In the genomic region with DNA sequence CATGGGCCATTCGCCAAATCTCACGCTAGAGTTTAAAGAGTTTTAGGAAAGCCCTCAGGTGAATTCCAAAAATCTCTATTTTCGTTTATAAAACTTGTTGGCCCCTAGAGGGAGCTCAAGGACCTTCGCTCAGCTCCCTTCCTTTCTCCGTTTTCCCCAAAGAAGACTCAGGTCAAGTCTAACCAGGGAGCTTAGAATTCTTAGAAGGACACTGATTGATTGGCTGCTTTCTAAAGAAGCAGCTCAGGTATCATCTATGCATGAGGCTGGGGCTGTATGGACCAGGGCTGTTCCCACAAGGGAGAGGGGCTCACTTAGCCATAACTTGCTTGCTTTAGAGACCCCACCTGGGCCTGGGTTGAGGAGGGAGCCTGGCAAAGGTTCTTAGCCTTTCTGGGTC, we compare ENCODE assay signal across 9 cellular contexts. TPM values are rescaled to one million over a fixed set of nuclear protein-coding genes. Genes with fewer than 3 reads are reported as not detected.
DNase-seq lines count a peak whose midpoint lies in the region; ATAC-seq, FAIRE-seq and TF ChIP-seq lines count a peak whose summit lies in the region.
"Had no signal": no experiment of that assay in that cellular context is flagged by ENCODE, and none has a peak within 500 bp of the region (broad histone marks: within the 10 kb centered on the region; RNA-seq: fewer than 3 reads in every experiment).

No MANE protein-coding gene starts in this region.

- peaks cover 3% of the 10 kb centered on the region for H3K79me2 ChIP-seq in astrocyte (ENCODE audit: insufficient read depth, low read length)

- no peak overlapping the region for H3K4me3 Mint-ChIP-seq in astrocyte (ENCODE audit: unreplicated experiment)
- H3K4me3 Mint-ChIP-seq: activated naive CD8-positive, alpha-beta T cell treated with anti-CD3 and anti-CD28 coated beads, Interleukin-2, amount 10 ng/mL, durations not matched to agents 7 days and 5 days had no signal

- TF ChIP-seq CTCF in astrocyte (IDR thresholded peaks at IDR 0.05; ENCODE audit: insufficient read depth, low read depth, low read length) (peak; percentile 63), suprapubic skin (IDR thresholded peaks at IDR 0.05) (peak; percentile 29 to 50), lower leg skin (IDR thresholded peaks at IDR 0.05) (no peak)

- no peak overlapping the region for H3K4me3 ChIP-seq in astrocyte (ENCODE audit: insufficient read depth, low read depth, low read length)
- H3K4me3 ChIP-seq in suprapubic skin, result no peak overlapping the region
- no peak overlapping the region for H3K4me3 ChIP-seq in lower leg skin (ENCODE audit: low read depth, poor library complexity, severe bottlenecking)

- intact Hi-C loops in lower leg skin (cut with DNase I; ENCODE audit: low total_unique reads), result loop anchor here (5.0 kb wide), 1 partner anchor 208 kb away; no protein-coding TSS in a partner anchor

- no peak overlapping the region for H2AFZ ChIP-seq in astrocyte (ENCODE audit: low read depth, low read length)

- WGBS in suprapubic skin, result 20% methylated on average over 5 of the region's 5 CpGs
- 14 to 26% methylated on average over 5 of the region's 5 CpGs for WGBS in lower leg skin, 2 donors

- DNase-seq in SKM-1 treated with dmso at 0.1 percent for 144 hours (lab: John Stamatoyannopoulos, UW; ENCODE audit: unreplicated experiment), result peak; percentile 24
- DNase-seq in SKM-1 (lab: John Stamatoyannopoulos, UW; ENCODE audit: unreplicated experiment), result no peak
- peak; percentile 46 for DNase-seq in NCI-H146 treated with DMSO at 0.1 percent for 48 hours (lab: John Stamatoyannopoulos, UW; ENCODE audit: unreplicated experiment)
- DNase-seq in astrocyte (ENCODE audit: low read depth), result peak; percentile 31
- peak; percentile 75 for DNase-seq in iPS-NIHi7 (ENCODE audit: extremely low spot score)
- no peak for DNase-seq in suprapubic skin (ENCODE audit: low spot score in 2 of 2)
- DNase-seq in lower leg skin (ENCODE audit: low spot score in 2 of 2), result no peak
- DNase-seq: activated naive CD8-positive, alpha-beta T cell treated with anti-CD3 and anti-CD28 coated beads, Interleukin-2, amount 10 ng/mL, durations not matched to agents 7 days and 5 days had no signal

- H3K4me1 ChIP-seq in astrocyte (ENCODE audit: insufficient read depth, low read length) (peaks cover 4% of the 10 kb centered on the region), suprapubic skin (no peaks in the 10 kb centered on the region)

- H4K20me1 ChIP-seq in astrocyte (ENCODE audit: insufficient read depth, low read length), result peaks cover 24% of the 10 kb centered on the region

- peaks cover 12% of the 10 kb centered on the region for H3K4me1 Mint-ChIP-seq in astrocyte (ENCODE audit: low read depth, unreplicated experiment)
- H3K4me1 Mint-ChIP-seq: activated naive CD8-positive, alpha-beta T cell treated with anti-CD3 and anti-CD28 coated beads, Interleukin-2, amount 10 ng/mL, durations not matched to agents 7 days and 5 days had no signal

- peaks cover 16% of the 10 kb centered on the region for H3K36me3 Mint-ChIP-seq in astrocyte (ENCODE audit: low read depth, unreplicated experiment)
- H3K36me3 Mint-ChIP-seq: activated naive CD8-positive, alpha-beta T cell treated with anti-CD3 and anti-CD28 coated beads, Interleukin-2, amount 10 ng/mL, durations not matched to agents 7 days and 5 days had no signal

- TF ChIP-seq EP300 in suprapubic skin (IDR thresholded peaks at IDR 0.05), result no peak

- TF ChIP-seq POLR2A in suprapubic skin (IDR thresholded peaks at IDR 0.05) (no peak), lower leg skin (IDR thresholded peaks at IDR 0.05) (no peak)

- peak; percentile 76 for ATAC-seq in GM21723 (IDR thresholded peaks at IDR 0.05; ENCODE audit: unreplicated experiment)

- FAIRE-seq in astrocyte (lab: Jason Lieb, UNC), result no peak

- H3K9ac ChIP-seq in astrocyte (ENCODE audit: low read length), result no peak overlapping the region

- H3K27ac ChIP-seq in astrocyte (ENCODE audit: low read depth, low read length) (no peak overlapping the region), suprapubic skin (no peak overlapping the region)

- H3K27me3 Mint-ChIP-seq in astrocyte (ENCODE audit: low read depth, unreplicated experiment), result no peaks in the 10 kb centered on the region

- no peaks in the 10 kb centered on the region for H3K9me3 Mint-ChIP-seq in astrocyte (ENCODE audit: unreplicated experiment)
- H3K9me3 Mint-ChIP-seq: activated naive CD8-positive, alpha-beta T cell treated with anti-CD3 and anti-CD28 coated beads, Interleukin-2, amount 10 ng/mL, durations not matched to agents 7 days and 5 days had no signal

- H3K4me2 ChIP-seq in astrocyte (ENCODE audit: low read length), result no peak overlapping the region

- H3K27me3 ChIP-seq in astrocyte (ENCODE audit: insufficient read depth, low read length) (no peaks in the 10 kb centered on the region), suprapubic skin (no peaks in the 10 kb centered on the region)

- peak overlapping the region; percentile 16 for H3K27ac Mint-ChIP-seq in astrocyte (ENCODE audit: unreplicated experiment)
- H3K27ac Mint-ChIP-seq: activated naive CD8-positive, alpha-beta T cell treated with anti-CD3 and anti-CD28 coated beads, Interleukin-2, amount 10 ng/mL, durations not matched to agents 7 days and 5 days had no signal

- H3K36me3 ChIP-seq in astrocyte (ENCODE audit: insufficient read depth, low read length) (peaks cover 47% of the 10 kb centered on the region), suprapubic skin (peaks cover 1% of the 10 kb centered on the region)

- H3K9me3 ChIP-seq in astrocyte (ENCODE audit: insufficient read depth, low read depth, low read length) (no peaks in the 10 kb centered on the region), suprapubic skin (no peaks in the 10 kb centered on the region)

RNA-seq across cellular contexts. Expression of a gene that starts 20.5 kb away (rescaled TPM):
- total RNA-seq in astrocyte (49.2 and 52.4 TPM in 2 replicates), suprapubic skin (1 to 10 TPM; 1.5 to 4.8 (median 3.4) TPM), lower leg skin (1 to 10 TPM in 3 of 4 donors, under 1 TPM in 1; 0.42 to 2.7 (median 1.8) TPM)

RNA-seq across cellular contexts. Expression of a gene that starts 52.9 kb away (rescaled TPM):
- total RNA-seq in astrocyte, result 51.7 and 55.7 TPM in 2 replicates
- 10 to 100 TPM; 27.1 to 33.5 (median 30.7) TPM for total RNA-seq in suprapubic skin
- total RNA-seq in lower leg skin, result 10 to 100 TPM; 22.2 to 37.7 (median 28.8) TPM

Comparison
In these comparisons a context has a peak if more than half of its experiments do, and no peak if none do; other contexts are left out.
1. DNase-seq: peak in SKM-1 treated with dmso at 0.1 percent for 144 hours (single experiment), NCI-H146 treated with DMSO at 0.1 percent for 48 hours (single experiment), astrocyte (single experiment) and iPS-NIHi7 (single experiment); none in SKM-1 (single experiment), suprapubic skin (0 of 2) and lower leg skin (0 of 2).
2. CTCF ChIP-seq: peak in astrocyte (single experiment) and suprapubic skin (2 of 2); none in lower leg skin (0 of 3).